Comparison of ENCODE assay signal across 24 cellular contexts in the genomic region with DNA sequence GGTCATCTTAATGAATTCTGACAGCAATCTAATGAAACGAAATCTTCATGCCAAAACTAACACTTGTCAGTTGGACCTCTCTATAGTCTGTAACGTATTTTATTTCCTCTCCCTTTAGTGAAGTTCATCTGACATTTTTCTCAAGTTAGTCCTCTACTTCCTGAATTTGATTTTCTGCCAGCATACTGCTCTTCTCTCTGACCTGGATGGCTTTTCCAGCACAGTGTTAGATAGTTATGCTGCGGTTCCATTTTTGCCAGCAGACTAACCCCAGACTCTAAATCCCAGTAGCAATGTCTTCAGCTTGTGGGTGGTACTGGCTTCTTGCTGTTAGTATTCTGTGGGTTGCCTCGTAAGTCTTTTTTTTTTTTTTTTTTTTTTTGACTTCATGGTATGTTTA.
A peak's percentile ranks its signal among the peaks of the same experiment; 100 is the strongest.
DNase-seq lines count a peak whose midpoint lies in the region; ATAC-seq and TF ChIP-seq lines count a peak whose summit lies in the region.
"Had no signal": no experiment of that assay in that cellular context is flagged by ENCODE, and none has a peak within 500 bp of the region (broad histone marks: within the 10 kb centered on the region; RNA-seq: fewer than 3 reads in every experiment).

No MANE protein-coding gene starts in this region.

- dilution Hi-C loops in IMR-90 (cut with HindIII; ENCODE audit: low sequenced_read_pairs, unreplicated experiment) = no loop called here

- no peak overlapping the region for H3K4ac ChIP-seq in IMR-90 (ENCODE audit: low read depth, low read length)

- no peak overlapping the region for H4K5ac ChIP-seq in IMR-90 (ENCODE audit: low read depth, low read length)

- no peak overlapping the region for H2BK20ac ChIP-seq in IMR-90 (ENCODE audit: low read depth, low read length)

- H2AFZ ChIP-seq in ACC112 (ENCODE audit: low read length, unreplicated experiment) (peak overlapping the region; percentile 58), IMR-90 (replicated peaks; ENCODE audit: low read length, poor library complexity) (no peak overlapping the region)

- no peaks in the 10 kb centered on the region for H3K27me3 ChIP-seq in ACC112 (ENCODE audit: insufficient read depth, low read length)
- H3K27me3 ChIP-seq in IMR-90 (ENCODE audit: control insufficient read depth, insufficient read depth, low read length) = no peaks in the 10 kb centered on the region
- H3K27me3 ChIP-seq: BLaER1, spleen had no signal

- POLR2A ChIA-PET in IMR-90 (lab: Charles Lee; ENCODE audit: unreplicated experiment) = no interaction called here

- no peak overlapping the region for H2AK9ac ChIP-seq in IMR-90 (replicated peaks; ENCODE audit: low read depth, low read length, poor library complexity)

- H2BK120ac ChIP-seq in IMR-90 (ENCODE audit: low read depth, low read length) = no peak overlapping the region

- H2AK5ac ChIP-seq in IMR-90 (ENCODE audit: low read depth, low read length) = no peak overlapping the region

- H3K27ac ChIP-seq in ACC112 (ENCODE audit: low read depth, low read length) (peak overlapping the region; percentile 40), IMR-90 (ENCODE audit: insufficient read depth, low read length) (no peak overlapping the region)
- H3K27ac ChIP-seq: BLaER1, spleen, thoracic aorta had no signal

- H3K36me3 ChIP-seq in ACC112 (ENCODE audit: insufficient read depth, low read length) (no peaks in the 10 kb centered on the region), IMR-90 (ENCODE audit: control insufficient read depth, insufficient read depth, low read length) (no peaks in the 10 kb centered on the region)
- H3K36me3 ChIP-seq: BLaER1, HAP-1, spleen, thoracic aorta had no signal

- H3K14ac ChIP-seq in IMR-90 (replicated peaks; ENCODE audit: low read depth, low read length) = no peak overlapping the region

- no peaks in the 10 kb centered on the region for H3K79me2 ChIP-seq in ACC112 (ENCODE audit: control insufficient read depth, insufficient read depth, low read length, unreplicated experiment)

- DNase-seq in IMR-90 (peak; percentile 81), cardiac fibroblast (ENCODE audit: low read depth in 2 of 2) (peak; percentile 42 to 75), lung microvascular endothelial cell (ENCODE audit: low read depth in 2 of 2) (peak; percentile 15 to 66), HUDEP-2 (lab: John Stamatoyannopoulos, UW; ENCODE audit: unreplicated experiment in 76 of 76) (no peak), T-helper 9 cell (no peak), NCI-H524 treated with DMSO at 0.1 percent for 48 hours (lab: John Stamatoyannopoulos, UW) (no peak)
- DNase-seq: 8988T; activated naive CD4-positive, alpha-beta T cell treated with Interleukin-2 at 50 U/mL for 16 hours; activated T-cell treated with anti-CD3 and anti-CD28 coated beads, Interleukin-2, amount 50 U/mL, for 48 hours; Caco-2; NCI-H1694 treated with DMSO at 0.1 percent for 48 hours; NCI-H748 treated with DMSO at 0.1 percent for 48 hours; spleen; stimulated activated CD4-positive, alpha-beta T cell treated with anti-CD3 and anti-CD28 coated beads, Interleukin-4, amount 100 ng/mL, for 1 hour; stimulated activated naive CD4-positive, alpha-beta T cell had no signal

- H3K4me3 ChIP-seq in ACC112 (ENCODE audit: low read depth, low read length) = peak overlapping the region; percentile 26
- no peak overlapping the region for H3K4me3 ChIP-seq in IMR-90 (ENCODE audit: insufficient read depth, low read depth, low read length)
- H3K4me3 ChIP-seq in cardiac fibroblast (replicated peaks in 1 of 2; ENCODE audit: low read depth in 2 of 2, low read length in 2 of 2) = no peak overlapping the region
- H3K4me3 ChIP-seq: BLaER1, HAP-1, K562, lung, spleen, thoracic aorta had no signal

- H3K4me1 ChIP-seq in ACC112 (ENCODE audit: control insufficient read depth, insufficient read depth, low read length, unreplicated experiment) (peaks cover 13% of the 10 kb centered on the region), IMR-90 (ENCODE audit: control insufficient read depth, insufficient read depth, low read length) (peaks cover 2% of the 10 kb centered on the region)
- H3K4me1 ChIP-seq: BLaER1, Caco-2, HAP-1, spleen had no signal

- no peaks in the 10 kb centered on the region; the same call in 1 of the 2 replicates for H3K9me1 ChIP-seq in IMR-90 (ENCODE audit: insufficient read depth, low read length)

- H3K23ac ChIP-seq in IMR-90 (ENCODE audit: low read depth, low read length) = no peak overlapping the region

- H3K18ac ChIP-seq in IMR-90 (ENCODE audit: low read depth, low read length) = no peak overlapping the region; the same call in 1 of the 2 replicates

- no peak overlapping the region for H4K91ac ChIP-seq in IMR-90 (ENCODE audit: insufficient read depth, low read depth, low read length)

- no peak for TF ChIP-seq POLR2A in IMR-90 (IDR thresholded peaks at IDR 0.05; ENCODE audit: low read depth, low read length)

- no peak overlapping the region for H2BK5ac ChIP-seq in IMR-90 (ENCODE audit: low read depth, low read length, poor library complexity, severe bottlenecking)

- H3K79me1 ChIP-seq in IMR-90 (ENCODE audit: low read depth in 1 of 2, low read length in 2 of 2) = no peaks in the 10 kb centered on the region

- 73% methylated on average over 2 of the region's 4 CpGs; no CpG with 5 or more reads in 1 of the 2 experiments for WGBS in IMR-90 (ENCODE audit: extremely low coverage in 2 of 2, insufficient read length in 1 of 2), 2 experiments

- no peak overlapping the region for H2BK15ac ChIP-seq in IMR-90 (ENCODE audit: low read depth, low read length)

- TF ChIP-seq CTCF in IMR-90 (conservative IDR thresholded peaks at IDR 0.05; ENCODE audit: low read depth, low read length) (no peak), cardiac fibroblast (IDR thresholded peaks at IDR 0.05; ENCODE audit: low read depth, low read length) (no peak)

- no peaks in the 10 kb centered on the region for H4K20me1 ChIP-seq in IMR-90 (ENCODE audit: insufficient read depth, low read length)
- H4K20me1 ChIP-seq: BLaER1 had no signal

- in situ Hi-C loops in IMR-90 (cut with MboI; ENCODE audit: low sequenced_read_pairs) = no loop called here

- H3K9ac ChIP-seq in IMR-90 (ENCODE audit: low read depth, low read length) = no peak overlapping the region
- H3K9ac ChIP-seq: BLaER1 had no signal

- H4K8ac ChIP-seq in IMR-90 (ENCODE audit: low read depth in 2 of 2, low read length in 2 of 2) = no peak overlapping the region

- CTCF ChIA-PET in IMR-90 (lab: Yijun Ruan, JAX) = interaction anchor here (0.6 kb wide), 1 partner anchor 37 kb away, joined by 5 read pairs; no protein-coding TSS in a partner anchor

- peak overlapping the region; percentile 17; the same call in 1 of the 2 replicates for H3K4me2 ChIP-seq in IMR-90 (ENCODE audit: low read depth, low read length)
- H3K4me2 ChIP-seq: BLaER1 had no signal

- peak; percentile 56 for ATAC-seq in IMR-90 (ENCODE audit: low read depth)
- no peak for ATAC-seq in activated CD4-positive, CD25-positive, alpha-beta regulatory T cell treated with anti-CD3 and anti-CD28 coated beads, Interleukin-2, amount 50 U/mL, for 24 hours
- ATAC-seq: esophagus mucosa, K562, Right ventricle myocardium inferior had no signal

- H3K9me3 ChIP-seq in IMR-90 (ENCODE audit: control insufficient read depth, insufficient read depth, low read length) = no peaks in the 10 kb centered on the region
- H3K9me3 ChIP-seq: BLaER1, Caco-2, HAP-1, spleen, thoracic aorta had no signal

- no peak for TF ChIP-seq RAD21 in IMR-90 (IDR thresholded peaks at IDR 0.05; ENCODE audit: low read length)

- intact Hi-C loops in IMR-90 (cut with micrococcal nuclease) = no loop called here

- H3K56ac ChIP-seq in IMR-90 (ENCODE audit: extremely low read depth, insufficient read depth, low read length) = no peak overlapping the region

- no TSS peak for BruUV-seq in IMR-90 (replicated peaks; lab: Mats Ljungman, UMichigan)

TF ChIP-seq in IMR-90, 13 proteins besides CTCF, POLR2A, EP300 and RAD21:
- TF ChIP-seq CEBPB (IDR thresholded peaks at IDR 0.05; ENCODE audit: low read depth, low read length) (no peak), FOS (IDR thresholded peaks at IDR 0.05; ENCODE audit: low read depth, low read length) (no peak), MXI1 (IDR thresholded peaks at IDR 0.05; ENCODE audit: borderline replicate concordance, low read depth, low read length) (no peak), RCOR1 (IDR thresholded peaks at IDR 0.05; ENCODE audit: insufficient replicate concordance, low read length) (no peak), BHLHE40 (IDR thresholded peaks at IDR 0.05; ENCODE audit: low read depth, low read length) (no peak), MAFK (IDR thresholded peaks at IDR 0.05; ENCODE audit: low read depth, low read length) (no peak), RFX5 (IDR thresholded peaks at IDR 0.05; ENCODE audit: low read depth, low read length) (no peak), MAZ (IDR thresholded peaks at IDR 0.05; ENCODE audit: borderline replicate concordance, low read depth, low read length) (no peak), CHD1 (IDR thresholded peaks at IDR 0.05; ENCODE audit: low read depth, low read length) (no peak), SMC3 (IDR thresholded peaks at IDR 0.05; ENCODE audit: low read depth, low read length) (no peak), NFE2L2 (IDR thresholded peaks at IDR 0.05; ENCODE audit: low read depth, low read length) (no peak)
- TF ChIP-seq, protein P1, sequence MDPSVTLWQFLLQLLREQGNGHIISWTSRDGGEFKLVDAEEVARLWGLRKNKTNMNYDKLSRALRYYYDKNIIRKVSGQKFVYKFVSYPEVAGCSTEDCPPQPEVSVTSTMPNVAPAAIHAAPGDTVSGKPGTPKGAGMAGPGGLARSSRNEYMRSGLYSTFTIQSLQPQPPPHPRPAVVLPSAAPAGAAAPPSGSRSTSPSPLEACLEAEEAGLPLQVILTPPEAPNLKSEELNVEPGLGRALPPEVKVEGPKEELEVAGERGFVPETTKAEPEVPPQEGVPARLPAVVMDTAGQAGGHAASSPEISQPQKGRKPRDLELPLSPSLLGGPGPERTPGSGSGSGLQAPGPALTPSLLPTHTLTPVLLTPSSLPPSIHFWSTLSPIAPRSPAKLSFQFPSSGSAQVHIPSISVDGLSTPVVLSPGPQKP (IDR thresholded peaks at IDR 0.05; ENCODE audit: borderline replicate concordance, low read depth, low read length) = no peak
- TF ChIP-seq, protein P2, sequence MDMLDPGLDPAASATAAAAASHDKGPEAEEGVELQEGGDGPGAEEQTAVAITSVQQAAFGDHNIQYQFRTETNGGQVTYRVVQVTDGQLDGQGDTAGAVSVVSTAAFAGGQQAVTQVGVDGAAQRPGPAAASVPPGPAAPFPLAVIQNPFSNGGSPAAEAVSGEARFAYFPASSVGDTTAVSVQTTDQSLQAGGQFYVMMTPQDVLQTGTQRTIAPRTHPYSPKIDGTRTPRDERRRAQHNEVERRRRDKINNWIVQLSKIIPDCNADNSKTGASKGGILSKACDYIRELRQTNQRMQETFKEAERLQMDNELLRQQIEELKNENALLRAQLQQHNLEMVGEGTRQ (IDR thresholded peaks at IDR 0.05; ENCODE audit: low read depth, low read length) = no peak
TF ChIP-seq in IMR-90: peak in this region for 0.

Comparison
In these comparisons a context has a peak if more than half of its experiments do, and no peak if none do; other contexts are left out.
1. DNase-seq: peak in IMR-90 (single experiment), cardiac fibroblast (2 of 2) and lung microvascular endothelial cell (2 of 2); none in HUDEP-2 (0 of 76), T-helper 9 cell (single experiment) and NCI-H524 treated with DMSO at 0.1 percent for 48 hours (single experiment).